3 cellular contexts compared by ENCODE assay signal in the genomic region with DNA sequence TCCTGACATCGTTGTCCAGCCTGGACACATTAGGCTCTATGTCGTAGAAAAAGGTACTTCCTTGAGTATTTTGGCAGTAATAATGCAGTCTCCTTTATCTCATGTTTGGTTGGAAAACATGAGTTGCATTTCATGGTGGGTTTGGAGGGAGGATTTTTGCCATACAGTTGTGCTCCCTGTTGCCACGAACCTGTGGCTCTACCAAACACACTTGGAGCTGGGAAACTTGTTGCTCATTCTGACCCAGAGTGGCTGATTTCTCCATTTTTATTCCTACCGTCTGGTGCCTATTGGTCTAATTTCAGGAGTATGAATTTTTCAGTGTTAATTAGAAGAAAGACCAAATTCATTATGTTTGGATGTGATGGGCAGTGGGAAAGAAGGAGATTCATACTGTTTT.
"Had no signal": no experiment of that assay in that cellular context is flagged by ENCODE, and none has a peak within 500 bp of the region (broad histone marks: within the 10 kb centered on the region; RNA-seq: fewer than 3 reads in every experiment).

No MANE protein-coding gene starts in this region.

- DNase-seq: GDM1, GF-D8 had no signal

- ATAC-seq: GM12878 had no signal

- H3K4me3 ChIP-seq: GM12878 had no signal
